ENCODE assay signal across 16 cellular contexts in the genomic region with DNA sequence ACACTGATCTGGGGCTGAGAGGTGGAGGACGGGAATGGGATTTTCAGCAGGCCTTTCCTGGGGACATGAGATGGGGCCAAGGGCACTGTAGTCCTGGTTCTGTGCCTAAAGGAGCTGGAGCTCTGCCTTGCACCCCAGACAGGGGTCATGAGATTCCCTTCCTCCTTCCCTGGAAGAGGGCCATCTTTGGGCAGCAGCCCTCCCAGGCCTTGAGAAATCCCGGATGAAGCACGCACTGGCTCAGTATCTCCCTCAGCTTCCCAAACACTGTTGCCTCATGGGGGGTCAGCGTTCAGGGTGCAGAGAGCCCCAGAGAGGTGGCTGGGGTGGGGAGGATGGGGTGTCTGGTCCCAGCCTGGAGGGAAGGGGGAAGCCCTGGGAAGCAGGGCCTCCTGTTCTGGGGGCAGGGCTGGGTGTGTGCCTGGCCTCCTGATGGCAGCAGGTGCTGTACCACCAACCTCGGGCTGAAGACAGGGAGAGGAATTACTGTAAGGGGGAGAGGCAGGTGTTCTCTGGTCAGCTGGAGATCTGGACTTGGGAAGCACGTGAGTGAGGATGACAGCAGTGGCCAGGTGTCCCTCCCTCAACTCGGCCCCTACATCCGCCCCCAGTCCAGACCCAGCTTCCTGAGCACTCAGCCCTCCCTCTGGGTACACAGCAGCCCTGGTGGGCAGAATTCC. TPM values are rescaled to one million over a fixed set of nuclear protein-coding genes. Genes with fewer than 3 reads are reported as not detected.
DNase-seq lines count a peak whose midpoint lies in the region; ATAC-seq, FAIRE-seq and TF ChIP-seq lines count a peak whose summit lies in the region.
"Had no signal": no experiment of that assay in that cellular context is flagged by ENCODE, and none has a peak within 500 bp of the region (broad histone marks: within the 10 kb centered on the region; RNA-seq: fewer than 3 reads in every experiment).

No MANE protein-coding gene starts in this region.

- TF ChIP-seq CTCF in brain (conservative IDR thresholded peaks at IDR 0.05) (no peak), psoas muscle (IDR thresholded peaks at IDR 0.05) (no peak), progenitor cell of endocrine pancreas (IDR thresholded peaks at IDR 0.05; ENCODE audit: unreplicated experiment) (no peak)

- H3K9me3 ChIP-seq in psoas muscle, result no peaks in the 10 kb centered on the region

- H3K4me1 Mint-ChIP-seq in brain (peaks cover 49% of the 10 kb centered on the region), progenitor cell of endocrine pancreas (ENCODE audit: low read depth) (peaks cover 5% of the 10 kb centered on the region)

- H3K4me1 ChIP-seq in psoas muscle, result peaks cover 59% of the 10 kb centered on the region

- no peak overlapping the region for H3K4me3 Mint-ChIP-seq in brain
- no peak overlapping the region for H3K4me3 Mint-ChIP-seq in progenitor cell of endocrine pancreas (ENCODE audit: low read depth)

- H3K9me3 Mint-ChIP-seq in brain (peaks cover 0 to 3% (median 0%) of the 10 kb centered on the region in 5 experiments), progenitor cell of endocrine pancreas (ENCODE audit: low read depth) (no peaks in the 10 kb centered on the region)

- peak overlapping the region in 3 of 5 experiments; percentile 77 to 86 (median 83) for H3K27ac Mint-ChIP-seq in brain
- H3K27ac Mint-ChIP-seq in progenitor cell of endocrine pancreas, result no peak overlapping the region

- H3K27me3 ChIP-seq in psoas muscle (ENCODE audit: insufficient read depth in 3 of 3, low read length in 2 of 3), result no peaks in the 10 kb centered on the region

- DNase-seq in COR-L47 (lab: John Stamatoyannopoulos, UW), result peak; percentile 91
- DNase-seq in NCI-H2081 (lab: John Stamatoyannopoulos, UW), result peak; percentile 75 to 91
- DNase-seq in psoas muscle, result peak in 1 of 2 donors; percentile 77
- DNase-seq in RCC 7860 (ENCODE audit: low spot score), result no peak
- no peak for DNase-seq in MV-4-11 (lab: John Stamatoyannopoulos, UW)
- no peak for DNase-seq in HUDEP-2 (lab: John Stamatoyannopoulos, UW; ENCODE audit: unreplicated experiment in 76 of 76)
- no peak for DNase-seq in progenitor cell of endocrine pancreas (ENCODE audit: low spot score, unreplicated experiment)
- DNase-seq: activated CD4-positive, alpha-beta T cell treated with anti-CD3 and anti-CD28 coated beads, Interleukin-2, amount 50 U/mL, for 1 hour; activated naive CD4-positive, alpha-beta T cell treated with Interleukin-2 at 50 U/mL for 16 hours; CD4-positive, CD25-positive, alpha-beta regulatory T cell; HCEC 1CT; KBM-7; NCI-H226 had no signal

- peak overlapping the region; percentile 93 for H3K27ac ChIP-seq in psoas muscle

- no peaks in the 10 kb centered on the region for H3K36me3 ChIP-seq in psoas muscle (ENCODE audit: insufficient read depth in 1 of 2, low read depth in 1 of 2)

- no peaks in the 10 kb centered on the region for H3K36me3 Mint-ChIP-seq in brain
- H3K36me3 Mint-ChIP-seq in progenitor cell of endocrine pancreas (ENCODE audit: insufficient read depth), result peaks cover 5% of the 10 kb centered on the region
- H3K36me3 Mint-ChIP-seq: CD4-positive, CD25-positive, alpha-beta regulatory T cell had no signal

- H3K4me3 ChIP-seq in psoas muscle, result no peak overlapping the region

- intact Hi-C loops in psoas muscle (cut with DNase I), result no loop called here

- peak; percentile 58 to 76 (median 60) for ATAC-seq in psoas muscle
- ATAC-seq: left lobe of liver had no signal

- no peak for FAIRE-seq in RCC 7860 (lab: Jason Lieb, UNC)

- WGBS in psoas muscle, 3 donors, result 33 to 38% (median 33%) methylated on average over 8 of the region's 8 CpGs

- H3K27me3 Mint-ChIP-seq in brain (peaks cover under 1% of the 10 kb centered on the region), progenitor cell of endocrine pancreas (no peaks in the 10 kb centered on the region)
- H3K27me3 Mint-ChIP-seq: CD4-positive, CD25-positive, alpha-beta regulatory T cell had no signal

RNA-seq across cellular contexts. Expression of gene NR4A1, which starts 8.4 kb away (rescaled TPM):
- polyA plus RNA-seq in brain (ENCODE audit: insufficient read depth, low read depth, low replicate concordance) (26.2 TPM), psoas muscle (10 to 100 TPM; 35.5 to 74.0 (median 50.2) TPM)
- total RNA-seq in psoas muscle (10 to 100 TPM; 17.5 to 92.8 (median 56.9) TPM), progenitor cell of endocrine pancreas (21.7 and 22.8 TPM in 2 replicates)

RNA-seq across cellular contexts. Expression of gene ATG101, which starts 26.9 kb away (rescaled TPM):
- polyA plus RNA-seq in brain (ENCODE audit: insufficient read depth, low read depth, low replicate concordance) (52.5 TPM), psoas muscle (100 to 1,000 TPM in 1 of 3 donors, 10 to 100 TPM in 2; 39.5 to 154 (median 90.0) TPM)
- total RNA-seq in psoas muscle (10 to 100 TPM; 25.1 to 35.3 (median 26.5) TPM), progenitor cell of endocrine pancreas (23.5 and 26.4 TPM in 2 replicates)

RNA-seq across cellular contexts. Expression of gene TAMALIN, which starts 36.1 kb away (rescaled TPM):
- polyA plus RNA-seq in brain (ENCODE audit: insufficient read depth, low read depth, low replicate concordance) (41.5 TPM), psoas muscle (1 to 10 TPM; 5.5 to 9.6 (median 6.8) TPM)
- total RNA-seq in psoas muscle (10 to 100 TPM in 3 of 4 donors, 1 to 10 TPM in 1; 8.0 to 12.8 (median 11.5) TPM), progenitor cell of endocrine pancreas (12.5 and 15.5 TPM in 2 replicates)

RNA-seq across cellular contexts. Expression of gene SMIM41, which starts 36.7 kb away (rescaled TPM):
- polyA plus RNA-seq in brain (ENCODE audit: insufficient read depth, low read depth, low replicate concordance) (not detected), psoas muscle (under 1 TPM in 1 of 3 donors, not detected in 2; 0.20 TPM)
- total RNA-seq in psoas muscle (under 1 TPM in 2 of 4 donors, not detected in 2; 0.16 to 0.32 TPM), progenitor cell of endocrine pancreas (not detected in 2 replicates)
- total RNA-seq: glomerular endothelial cell, left lobe of liver had no signal
- polyA plus RNA-seq: CD4-positive, CD25-positive, alpha-beta regulatory T cell had no signal

Comparison
In these comparisons a context has a peak if more than half of its experiments do, and no peak if none do; other contexts are left out.
1. DNase-seq: peak in COR-L47 (single experiment) and NCI-H2081 (2 of 2); none in RCC 7860 (single experiment), MV-4-11 (single experiment), HUDEP-2 (0 of 76) and progenitor cell of endocrine pancreas (single experiment).